In genomic region chr17:28982191-28982793, GRCh38 we compare ENCODE assay signal across 2 cellular contexts.
TF ChIP-seq lines count a peak whose summit lies in the region.

No MANE protein-coding gene starts in this region.

TF ChIP-seq in IMR-90, 13 proteins besides CTCF, POLR2A, EP300 and RAD21:
- TF ChIP-seq MAFK (IDR thresholded peaks at IDR 0.05; ENCODE audit: low read depth, low read length) (no peak), RCOR1 (IDR thresholded peaks at IDR 0.05; ENCODE audit: insufficient replicate concordance, low read length) (no peak)

TF ChIP-seq in H1, 55 proteins besides CTCF, POLR2A, EP300 and RAD21:
- TF ChIP-seq ZNF274 (IDR thresholded peaks at IDR 0.05; ENCODE audit: borderline replicate concordance, extremely low read depth, low read length) (no peak), ASH2L (IDR thresholded peaks at IDR 0.05; ENCODE audit: low read length) (no peak), JUN (IDR thresholded peaks at IDR 0.05; ENCODE audit: low read depth, low read length) (no peak)
